1 cellular context compared by ENCODE assay signal in the genomic region with DNA sequence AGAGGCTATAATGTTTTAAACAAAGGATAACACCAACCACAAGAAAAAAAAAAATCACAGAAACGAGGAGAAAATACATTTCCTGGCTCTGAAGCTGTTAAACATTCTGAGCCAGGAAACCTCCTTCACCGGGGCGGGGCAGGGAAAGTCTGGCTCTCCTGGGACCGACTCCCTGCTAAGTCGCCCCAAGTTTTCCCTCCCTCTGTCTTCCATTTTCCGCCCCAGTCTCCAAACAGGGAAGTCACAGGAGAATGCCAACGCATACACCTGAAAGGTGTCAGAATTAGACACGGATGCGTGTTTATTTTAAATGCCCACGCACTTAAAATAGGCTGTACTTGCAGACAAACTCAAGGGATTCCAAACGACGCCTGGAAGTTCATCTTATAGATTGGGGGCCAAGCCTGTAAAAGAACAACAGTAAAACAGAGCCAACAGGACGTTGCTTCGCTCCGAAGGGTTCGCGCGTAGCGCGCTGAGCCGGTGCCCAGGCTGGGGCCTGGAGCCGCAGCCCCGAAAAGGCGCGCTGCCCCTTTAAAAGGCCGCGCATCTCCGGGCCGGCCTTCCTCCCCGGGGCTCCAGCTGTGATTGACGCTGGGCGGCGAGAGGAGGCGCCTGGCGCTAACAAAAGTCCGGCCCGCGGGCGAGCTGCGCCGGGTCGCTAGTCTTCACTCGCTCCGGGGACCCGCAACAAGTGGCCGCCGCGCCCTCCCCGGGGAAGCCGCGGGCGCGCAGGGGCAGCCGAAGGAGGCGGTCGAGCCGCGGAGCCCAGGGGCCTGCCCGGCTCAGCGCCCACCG.
TF ChIP-seq lines count a peak whose summit lies in the region.

A gene (plus strand): TSS at position 653 of the 798 bp plus-strand sequence.

TF ChIP-seq in HepG2, 621 proteins besides CTCF, POLR2A, EP300 and RAD21 (continued from another document and continues in another):
- TF ChIP-seq, protein P1, sequence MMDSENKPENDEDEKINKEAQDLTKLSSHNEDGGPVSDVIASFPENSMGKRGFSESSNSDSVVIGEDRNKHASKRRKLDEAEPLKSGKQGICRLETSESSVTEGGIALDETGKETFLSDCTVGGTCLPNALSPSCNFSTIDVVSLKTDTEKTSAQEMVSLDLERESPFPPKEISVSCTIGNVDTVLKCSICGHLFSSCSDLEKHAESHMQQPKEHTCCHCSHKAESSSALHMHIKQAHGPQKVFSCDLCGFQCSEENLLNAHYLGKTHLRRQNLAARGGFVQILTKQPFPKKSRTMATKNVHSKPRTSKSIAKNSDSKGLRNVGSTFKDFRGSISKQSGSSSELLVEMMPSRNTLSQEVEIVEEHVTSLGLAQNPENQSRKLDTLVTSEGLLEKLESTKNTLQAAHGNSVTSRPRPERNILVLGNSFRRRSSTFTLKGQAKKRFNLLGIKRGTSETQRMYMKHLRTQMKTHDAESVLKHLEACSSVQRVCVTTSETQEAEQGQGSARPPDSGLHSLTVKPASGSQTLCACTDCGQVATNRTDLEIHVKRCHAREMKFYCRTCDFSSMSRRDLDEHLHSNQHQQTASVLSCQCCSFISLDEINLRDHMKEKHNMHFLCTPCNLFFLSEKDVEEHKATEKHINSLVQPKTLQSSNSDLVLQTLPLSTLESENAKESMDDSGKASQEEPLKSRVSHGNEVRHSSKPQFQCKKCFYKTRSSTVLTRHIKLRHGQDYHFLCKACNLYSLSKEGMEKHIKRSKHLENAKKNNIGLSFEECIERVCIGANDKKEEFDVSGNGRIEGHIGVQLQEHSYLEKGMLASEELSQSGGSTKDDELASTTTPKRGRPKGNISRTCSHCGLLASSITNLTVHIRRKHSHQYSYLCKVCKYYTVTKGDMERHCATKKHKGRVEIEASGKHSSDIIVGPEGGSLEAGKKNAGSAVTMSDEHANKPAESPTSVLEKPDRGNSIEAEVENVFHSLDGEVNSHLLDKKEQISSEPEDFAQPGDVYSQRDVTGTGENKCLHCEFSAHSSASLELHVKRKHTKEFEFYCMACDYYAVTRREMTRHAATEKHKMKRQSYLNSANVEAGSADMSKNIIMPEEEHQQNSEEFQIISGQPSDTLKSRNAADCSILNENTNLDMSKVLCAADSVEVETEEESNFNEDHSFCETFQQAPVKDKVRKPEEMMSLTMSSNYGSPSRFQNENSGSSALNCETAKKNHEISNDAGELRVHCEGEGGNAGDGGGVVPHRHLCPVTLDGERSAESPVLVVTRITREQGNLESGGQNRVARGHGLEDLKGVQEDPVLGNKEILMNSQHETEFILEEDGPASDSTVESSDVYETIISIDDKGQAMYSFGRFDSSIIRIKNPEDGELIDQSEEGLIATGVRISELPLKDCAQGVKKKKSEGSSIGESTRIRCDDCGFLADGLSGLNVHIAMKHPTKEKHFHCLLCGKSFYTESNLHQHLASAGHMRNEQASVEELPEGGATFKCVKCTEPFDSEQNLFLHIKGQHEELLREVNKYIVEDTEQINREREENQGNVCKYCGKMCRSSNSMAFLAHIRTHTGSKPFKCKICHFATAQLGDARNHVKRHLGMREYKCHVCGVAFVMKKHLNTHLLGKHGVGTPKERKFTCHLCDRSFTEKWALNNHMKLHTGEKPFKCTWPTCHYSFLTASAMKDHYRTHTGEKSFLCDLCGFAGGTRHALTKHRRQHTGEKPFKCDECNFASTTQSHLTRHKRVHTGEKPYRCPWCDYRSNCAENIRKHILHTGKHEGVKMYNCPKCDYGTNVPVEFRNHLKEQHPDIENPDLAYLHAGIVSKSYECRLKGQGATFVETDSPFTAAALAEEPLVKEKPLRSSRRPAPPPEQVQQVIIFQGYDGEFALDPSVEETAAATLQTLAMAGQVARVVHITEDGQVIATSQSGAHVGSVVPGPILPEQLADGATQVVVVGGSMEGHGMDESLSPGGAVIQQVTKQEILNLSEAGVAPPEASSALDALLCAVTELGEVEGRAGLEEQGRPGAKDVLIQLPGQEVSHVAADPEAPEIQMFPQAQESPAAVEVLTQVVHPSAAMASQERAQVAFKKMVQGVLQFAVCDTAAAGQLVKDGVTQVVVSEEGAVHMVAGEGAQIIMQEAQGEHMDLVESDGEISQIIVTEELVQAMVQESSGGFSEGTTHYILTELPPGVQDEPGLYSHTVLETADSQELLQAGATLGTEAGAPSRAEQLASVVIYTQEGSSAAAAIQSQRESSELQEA (CRISPR knock-in tag; IDR thresholded peaks at IDR 0.05; ENCODE audit: not compliant biosample characterization) = no peak
- TF ChIP-seq, protein P2, sequence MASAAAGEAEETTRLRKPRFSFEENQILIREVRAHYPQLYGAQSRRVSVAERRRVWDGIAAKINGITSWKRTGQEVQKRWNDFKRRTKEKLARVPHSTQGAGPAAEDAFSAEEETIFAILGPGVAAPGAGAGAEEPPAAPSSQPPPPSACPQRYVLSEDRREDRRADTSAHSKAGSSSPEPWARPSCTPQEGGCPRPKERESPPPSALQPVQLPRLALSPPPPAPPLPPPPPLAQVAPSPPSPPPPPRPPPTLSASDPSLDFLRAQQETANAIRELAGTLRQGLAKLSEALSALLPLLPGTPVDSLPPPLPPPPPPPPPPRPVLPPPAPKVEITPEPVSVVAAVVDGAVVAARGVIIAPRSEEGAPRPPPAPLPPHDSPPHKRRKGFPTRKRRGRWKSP (CRISPR knock-in tag; IDR thresholded peaks at IDR 0.05) = peak; percentile 96
- TF ChIP-seq, protein P3, sequence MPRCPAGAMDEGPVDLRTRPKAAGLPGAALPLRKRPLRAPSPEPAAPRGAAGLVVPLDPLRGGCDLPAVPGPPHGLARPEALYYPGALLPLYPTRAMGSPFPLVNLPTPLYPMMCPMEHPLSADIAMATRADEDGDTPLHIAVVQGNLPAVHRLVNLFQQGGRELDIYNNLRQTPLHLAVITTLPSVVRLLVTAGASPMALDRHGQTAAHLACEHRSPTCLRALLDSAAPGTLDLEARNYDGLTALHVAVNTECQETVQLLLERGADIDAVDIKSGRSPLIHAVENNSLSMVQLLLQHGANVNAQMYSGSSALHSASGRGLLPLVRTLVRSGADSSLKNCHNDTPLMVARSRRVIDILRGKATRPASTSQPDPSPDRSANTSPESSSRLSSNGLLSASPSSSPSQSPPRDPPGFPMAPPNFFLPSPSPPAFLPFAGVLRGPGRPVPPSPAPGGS (CRISPR knock-in tag; IDR thresholded peaks at IDR 0.05) = no peak
- TF ChIP-seq NFKBIZ (CRISPR knock-in tag; IDR thresholded peaks at IDR 0.05) = no peak
- TF ChIP-seq ZNF143 (CRISPR knock-in tag; IDR thresholded peaks at IDR 0.05) = no peak
- TF ChIP-seq EZH2 (conservative IDR thresholded peaks at IDR 0.05; ENCODE audit: low read depth, low read length) = peak; percentile 65; the same call in 1 of the 2 replicates
- TF ChIP-seq, protein P4, sequence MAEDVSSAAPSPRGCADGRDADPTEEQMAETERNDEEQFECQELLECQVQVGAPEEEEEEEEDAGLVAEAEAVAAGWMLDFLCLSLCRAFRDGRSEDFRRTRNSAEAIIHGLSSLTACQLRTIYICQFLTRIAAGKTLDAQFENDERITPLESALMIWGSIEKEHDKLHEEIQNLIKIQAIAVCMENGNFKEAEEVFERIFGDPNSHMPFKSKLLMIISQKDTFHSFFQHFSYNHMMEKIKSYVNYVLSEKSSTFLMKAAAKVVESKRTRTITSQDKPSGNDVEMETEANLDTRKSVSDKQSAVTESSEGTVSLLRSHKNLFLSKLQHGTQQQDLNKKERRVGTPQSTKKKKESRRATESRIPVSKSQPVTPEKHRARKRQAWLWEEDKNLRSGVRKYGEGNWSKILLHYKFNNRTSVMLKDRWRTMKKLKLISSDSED (CRISPR knock-in tag; IDR thresholded peaks at IDR 0.05) = no peak
- TF ChIP-seq MED13 (CRISPR knock-in tag; IDR thresholded peaks at IDR 0.05) = no peak
- TF ChIP-seq, protein P5, sequence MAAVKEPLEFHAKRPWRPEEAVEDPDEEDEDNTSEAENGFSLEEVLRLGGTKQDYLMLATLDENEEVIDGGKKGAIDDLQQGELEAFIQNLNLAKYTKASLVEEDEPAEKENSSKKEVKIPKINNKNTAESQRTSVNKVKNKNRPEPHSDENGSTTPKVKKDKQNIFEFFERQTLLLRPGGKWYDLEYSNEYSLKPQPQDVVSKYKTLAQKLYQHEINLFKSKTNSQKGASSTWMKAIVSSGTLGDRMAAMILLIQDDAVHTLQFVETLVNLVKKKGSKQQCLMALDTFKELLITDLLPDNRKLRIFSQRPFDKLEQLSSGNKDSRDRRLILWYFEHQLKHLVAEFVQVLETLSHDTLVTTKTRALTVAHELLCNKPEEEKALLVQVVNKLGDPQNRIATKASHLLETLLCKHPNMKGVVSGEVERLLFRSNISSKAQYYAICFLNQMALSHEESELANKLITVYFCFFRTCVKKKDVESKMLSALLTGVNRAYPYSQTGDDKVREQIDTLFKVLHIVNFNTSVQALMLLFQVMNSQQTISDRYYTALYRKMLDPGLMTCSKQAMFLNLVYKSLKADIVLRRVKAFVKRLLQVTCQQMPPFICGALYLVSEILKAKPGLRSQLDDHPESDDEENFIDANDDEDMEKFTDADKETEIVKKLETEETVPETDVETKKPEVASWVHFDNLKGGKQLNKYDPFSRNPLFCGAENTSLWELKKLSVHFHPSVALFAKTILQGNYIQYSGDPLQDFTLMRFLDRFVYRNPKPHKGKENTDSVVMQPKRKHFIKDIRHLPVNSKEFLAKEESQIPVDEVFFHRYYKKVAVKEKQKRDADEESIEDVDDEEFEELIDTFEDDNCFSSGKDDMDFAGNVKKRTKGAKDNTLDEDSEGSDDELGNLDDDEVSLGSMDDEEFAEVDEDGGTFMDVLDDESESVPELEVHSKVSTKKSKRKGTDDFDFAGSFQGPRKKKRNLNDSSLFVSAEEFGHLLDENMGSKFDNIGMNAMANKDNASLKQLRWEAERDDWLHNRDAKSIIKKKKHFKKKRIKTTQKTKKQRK (IDR thresholded peaks at IDR 0.05; ENCODE audit: low read length) = no peak
- TF ChIP-seq, protein P6, sequence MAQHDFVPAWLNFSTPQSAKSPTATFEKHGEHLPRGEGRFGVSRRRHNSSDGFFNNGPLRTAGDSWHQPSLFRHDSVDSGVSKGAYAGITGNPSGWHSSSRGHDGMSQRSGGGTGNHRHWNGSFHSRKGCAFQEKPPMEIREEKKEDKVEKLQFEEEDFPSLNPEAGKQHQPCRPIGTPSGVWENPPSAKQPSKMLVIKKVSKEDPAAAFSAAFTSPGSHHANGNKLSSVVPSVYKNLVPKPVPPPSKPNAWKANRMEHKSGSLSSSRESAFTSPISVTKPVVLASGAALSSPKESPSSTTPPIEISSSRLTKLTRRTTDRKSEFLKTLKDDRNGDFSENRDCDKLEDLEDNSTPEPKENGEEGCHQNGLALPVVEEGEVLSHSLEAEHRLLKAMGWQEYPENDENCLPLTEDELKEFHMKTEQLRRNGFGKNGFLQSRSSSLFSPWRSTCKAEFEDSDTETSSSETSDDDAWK (CRISPR knock-in tag; IDR thresholded peaks at IDR 0.05) = no peak
- TF ChIP-seq TBX3 (IDR thresholded peaks at IDR 0.05; ENCODE audit: borderline replicate concordance) = no peak
- no peak for TF ChIP-seq MTF1 (CRISPR knock-in tag; IDR thresholded peaks at IDR 0.05)
- no peak for TF ChIP-seq ZNF138 (CRISPR knock-in tag; IDR thresholded peaks at IDR 0.05; ENCODE audit: low read depth)
- TF ChIP-seq NCOR1 (IDR thresholded peaks at IDR 0.05; ENCODE audit: borderline replicate concordance, low read length) = no peak
- no peak for TF ChIP-seq NR2F1 (CRISPR knock-in tag; IDR thresholded peaks at IDR 0.05)
- TF ChIP-seq GPN1 (CRISPR knock-in tag; IDR thresholded peaks at IDR 0.05; ENCODE audit: borderline replicate concordance) = no peak
- TF ChIP-seq, protein P7, sequence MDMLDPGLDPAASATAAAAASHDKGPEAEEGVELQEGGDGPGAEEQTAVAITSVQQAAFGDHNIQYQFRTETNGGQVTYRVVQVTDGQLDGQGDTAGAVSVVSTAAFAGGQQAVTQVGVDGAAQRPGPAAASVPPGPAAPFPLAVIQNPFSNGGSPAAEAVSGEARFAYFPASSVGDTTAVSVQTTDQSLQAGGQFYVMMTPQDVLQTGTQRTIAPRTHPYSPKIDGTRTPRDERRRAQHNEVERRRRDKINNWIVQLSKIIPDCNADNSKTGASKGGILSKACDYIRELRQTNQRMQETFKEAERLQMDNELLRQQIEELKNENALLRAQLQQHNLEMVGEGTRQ (IDR thresholded peaks at IDR 0.05; ENCODE audit: low read depth, low read length) = no peak
- TF ChIP-seq, protein P7 (CRISPR knock-in tag; IDR thresholded peaks at IDR 0.05; ENCODE audit: borderline replicate concordance) = no peak
- peak; percentile 35 for TF ChIP-seq HNRNPLL (IDR thresholded peaks at IDR 0.05; ENCODE audit: low read depth, low read length, poor library complexity, severe bottlenecking)
- no peak for TF ChIP-seq CCAR2 (optimal IDR thresholded peaks at IDR 0.05; ENCODE audit: low read depth, low read length)
- TF ChIP-seq BCL6 (CRISPR knock-in tag; IDR thresholded peaks at IDR 0.05) = no peak
- no peak for TF ChIP-seq KLF15 (CRISPR knock-in tag; IDR thresholded peaks at IDR 0.05; ENCODE audit: borderline replicate concordance)
- TF ChIP-seq TEAD3 (CRISPR knock-in tag; optimal IDR thresholded peaks at IDR 0.05; ENCODE audit: borderline replicate concordance) = no peak
- TF ChIP-seq RFX3 (CRISPR knock-in tag; IDR thresholded peaks at IDR 0.05) = no peak
- no peak for TF ChIP-seq ZZZ3 (CRISPR knock-in tag; IDR thresholded peaks at IDR 0.05; ENCODE audit: borderline replicate concordance)
- no peak for TF ChIP-seq ZNF549 (CRISPR knock-in tag; IDR thresholded peaks at IDR 0.05)
- TF ChIP-seq, protein P8, sequence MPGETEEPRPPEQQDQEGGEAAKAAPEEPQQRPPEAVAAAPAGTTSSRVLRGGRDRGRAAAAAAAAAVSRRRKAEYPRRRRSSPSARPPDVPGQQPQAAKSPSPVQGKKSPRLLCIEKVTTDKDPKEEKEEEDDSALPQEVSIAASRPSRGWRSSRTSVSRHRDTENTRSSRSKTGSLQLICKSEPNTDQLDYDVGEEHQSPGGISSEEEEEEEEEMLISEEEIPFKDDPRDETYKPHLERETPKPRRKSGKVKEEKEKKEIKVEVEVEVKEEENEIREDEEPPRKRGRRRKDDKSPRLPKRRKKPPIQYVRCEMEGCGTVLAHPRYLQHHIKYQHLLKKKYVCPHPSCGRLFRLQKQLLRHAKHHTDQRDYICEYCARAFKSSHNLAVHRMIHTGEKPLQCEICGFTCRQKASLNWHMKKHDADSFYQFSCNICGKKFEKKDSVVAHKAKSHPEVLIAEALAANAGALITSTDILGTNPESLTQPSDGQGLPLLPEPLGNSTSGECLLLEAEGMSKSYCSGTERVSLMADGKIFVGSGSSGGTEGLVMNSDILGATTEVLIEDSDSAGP (CRISPR knock-in tag; IDR thresholded peaks at IDR 0.05; ENCODE audit: borderline replicate concordance) = peak; percentile 99
- no peak for TF ChIP-seq NR1H2 (CRISPR knock-in tag; IDR thresholded peaks at IDR 0.05; ENCODE audit: borderline replicate concordance, low read depth)
- TF ChIP-seq ZNF7 (CRISPR knock-in tag; IDR thresholded peaks at IDR 0.05) = no peak
